In the genomic region with DNA sequence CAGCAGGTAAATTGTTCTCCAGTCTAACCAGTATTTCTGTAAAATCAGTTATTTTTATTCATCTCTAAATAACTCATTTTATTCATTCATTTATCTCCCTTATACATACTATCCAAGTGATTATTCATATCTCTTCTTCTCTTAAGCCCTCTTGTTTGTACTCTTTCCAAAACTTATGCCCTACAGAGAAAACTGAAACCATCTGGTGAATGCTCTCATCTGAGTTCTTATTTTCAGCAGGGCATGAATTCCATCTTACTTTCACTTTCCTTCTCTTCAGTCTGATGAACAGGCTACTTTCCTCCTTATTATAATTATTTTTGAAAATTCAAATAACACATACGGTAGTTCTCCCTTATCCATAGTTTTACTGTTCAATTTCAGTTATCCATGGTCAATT, we compare ENCODE assay signal across 10 cellular contexts.
A peak's percentile ranks its signal among the peaks of the same experiment; 100 is the strongest.
DNase-seq lines count a peak whose midpoint lies in the region; ATAC-seq and TF ChIP-seq lines count a peak whose summit lies in the region.
"Had no signal": no experiment of that assay in that cellular context is flagged by ENCODE, and none has a peak within 500 bp of the region (broad histone marks: within the 10 kb centered on the region; RNA-seq: fewer than 3 reads in every experiment).

No MANE protein-coding gene starts in this region.

- H3K9me3 Mint-ChIP-seq in activated T-helper 1 cell treated with anti-CD3 and anti-CD28 coated beads, Interleukin-12 subunit alpha, Interleukin-12 subunit beta, Interleukin-2, Interleukin-4 antibody, amounts not matched to agents 30 ng/mL and 10 ng/mL and 1 ng/mL, durations not matched to agents 14 hours and 24 hours and 36 hours, result no peaks in the 10 kb centered on the region
- H3K9me3 Mint-ChIP-seq: GM23338 had no signal

- H3K36me3 ChIP-seq in SK-N-MC (ENCODE audit: insufficient read depth, low read length) (no peaks in the 10 kb centered on the region), left lung (peaks cover 0 to 11% of the 10 kb centered on the region in 2 donors)

- intact Hi-C loops in left lung (cut with DNase I), result no loop called here
- intact Hi-C loops in activated T-helper 1 cell treated with anti-CD3 and anti-CD28 coated beads, Interleukin-12 subunit alpha, Interleukin-12 subunit beta, Interleukin-2, Interleukin-4 antibody, amounts not matched to agents 30 ng/mL and 10 ng/mL and 1 ng/mL, durations not matched to agents 14 hours and 24 hours and 36 hours (cut with micrococcal nuclease), result loop anchor here (2.0 to 10.0 kb wide), 3 partner anchors 17 to 1247 kb away; a partner anchor contains a TSS

- H3K4me3 ChIP-seq in SK-N-MC (peak overlapping the region; percentile 37), left lung (no peak overlapping the region)
- H3K4me3 ChIP-seq: GM23338, lung had no signal

- H3K4me3 Mint-ChIP-seq in activated T-helper 1 cell treated with anti-CD3 and anti-CD28 coated beads, Interleukin-12 subunit alpha, Interleukin-12 subunit beta, Interleukin-2, Interleukin-4 antibody, amounts not matched to agents 30 ng/mL and 10 ng/mL and 1 ng/mL, durations not matched to agents 14 hours and 24 hours and 36 hours, result no peak overlapping the region
- H3K4me3 Mint-ChIP-seq: GM23338 had no signal

- H3K27me3 ChIP-seq in left lung, result no peaks in the 10 kb centered on the region

- H3K27me3 Mint-ChIP-seq in activated T-helper 1 cell treated with anti-CD3 and anti-CD28 coated beads, Interleukin-12 subunit alpha, Interleukin-12 subunit beta, Interleukin-2, Interleukin-4 antibody, amounts not matched to agents 30 ng/mL and 10 ng/mL and 1 ng/mL, durations not matched to agents 14 hours and 24 hours and 36 hours (ENCODE audit: insufficient read depth), result no peaks in the 10 kb centered on the region

- no peak for TF ChIP-seq CTCF in left lung (IDR thresholded peaks at IDR 0.05)

- no peaks in the 10 kb centered on the region for H3K9me3 ChIP-seq in SK-N-MC (ENCODE audit: low read depth, low read length)
- no peaks in the 10 kb centered on the region for H3K9me3 ChIP-seq in left lung

- peaks cover 4% of the 10 kb centered on the region for H3K36me3 Mint-ChIP-seq in activated T-helper 1 cell treated with anti-CD3 and anti-CD28 coated beads, Interleukin-12 subunit alpha, Interleukin-12 subunit beta, Interleukin-2, Interleukin-4 antibody, amounts not matched to agents 30 ng/mL and 10 ng/mL and 1 ng/mL, durations not matched to agents 14 hours and 24 hours and 36 hours (ENCODE audit: low read depth)

- no peak overlapping the region for H3K27ac Mint-ChIP-seq in activated T-helper 1 cell treated with anti-CD3 and anti-CD28 coated beads, Interleukin-12 subunit alpha, Interleukin-12 subunit beta, Interleukin-2, Interleukin-4 antibody, amounts not matched to agents 30 ng/mL and 10 ng/mL and 1 ng/mL, durations not matched to agents 14 hours and 24 hours and 36 hours
- H3K27ac Mint-ChIP-seq: GM23338 had no signal

- H3K9ac ChIP-seq in SK-N-MC (ENCODE audit: insufficient read length), result no peak overlapping the region

- peak; percentile 45 for DNase-seq in EH (ENCODE audit: low read depth)
- no peak for DNase-seq in SK-N-MC (ENCODE audit: low read depth, low spot score)
- no peak for DNase-seq in left lung
- DNase-seq in HK-2 (ENCODE audit: unreplicated experiment), result no peak
- no peak for DNase-seq in stimulated activated naive CD4-positive, alpha-beta T cell treated with Interleukin-2 at 50 U/mL for 16 hours (lab: John Stamatoyannopoulos, UW)
- no peak for DNase-seq in activated CD4-positive, CD25-positive, alpha-beta regulatory T cell treated with anti-CD3 and anti-CD28 coated beads, Interleukin-2, amount 50 U/mL, for 72 hours
- DNase-seq in activated T-helper 1 cell treated with anti-CD3 and anti-CD28 coated beads, Interleukin-12 subunit alpha, Interleukin-12 subunit beta, Interleukin-2, Interleukin-4 antibody, amounts not matched to agents 30 ng/mL and 10 ng/mL and 1 ng/mL, durations not matched to agents 14 hours and 24 hours and 36 hours (ENCODE audit: low spot score), result no peak

- peaks cover 0 to 11% of the 10 kb centered on the region in 2 donors for H3K4me1 ChIP-seq in left lung

- ATAC-seq in GM21717 (IDR thresholded peaks at IDR 0.05; ENCODE audit: unreplicated experiment) (peak; percentile 80), left lung (peak; percentile 79)
- ATAC-seq: GM23338 had no signal

- peak overlapping the region; percentile 49 for H3K27ac ChIP-seq in SK-N-MC
- H3K27ac ChIP-seq in left lung, result peak overlapping the region in 1 of 2 donors; percentile 6

- H3K4me1 Mint-ChIP-seq in activated T-helper 1 cell treated with anti-CD3 and anti-CD28 coated beads, Interleukin-12 subunit alpha, Interleukin-12 subunit beta, Interleukin-2, Interleukin-4 antibody, amounts not matched to agents 30 ng/mL and 10 ng/mL and 1 ng/mL, durations not matched to agents 14 hours and 24 hours and 36 hours (ENCODE audit: low read depth), result peaks cover 23% of the 10 kb centered on the region
- H3K4me1 Mint-ChIP-seq: GM23338 had no signal
